ENCODE assay signal across 14 cellular contexts in genomic region chr7:152594801-152595200, GRCh38.
A peak's percentile ranks its signal among the peaks of the same experiment; 100 is the strongest.
DNase-seq lines count a peak whose midpoint lies in the region; ATAC-seq and TF ChIP-seq lines count a peak whose summit lies in the region.
"Had no signal": no experiment of that assay in that cellular context is flagged by ENCODE, and none has a peak within 500 bp of the region (broad histone marks: within the 10 kb centered on the region; RNA-seq: fewer than 3 reads in every experiment).

No MANE protein-coding gene starts in this region.

- H3K9ac ChIP-seq in mesenchymal stem cell (ENCODE audit: low read length), result no peak overlapping the region
- H3K9ac ChIP-seq: BLaER1 treated with 17β-estradiol and CSF1 and Interleukin-3, amounts not matched to agents 10 nM and 100 nM had no signal

- H3K23ac ChIP-seq in mesenchymal stem cell (ENCODE audit: low read length in 2 of 2), result no peak overlapping the region

- no peak overlapping the region for H3K4me3 Mint-ChIP-seq in T-cell
- H3K4me3 Mint-ChIP-seq: CD4-positive, CD25-positive, alpha-beta regulatory T cell; HFFc6 had no signal

- ATAC-seq in sciatic nerve, result no peak
- ATAC-seq in T-cell (replicated peaks in 1 of 4), result no peak
- ATAC-seq in GM18868 (IDR thresholded peaks at IDR 0.05; ENCODE audit: unreplicated experiment), result no peak
- ATAC-seq: HepG2 had no signal

- no peak overlapping the region for H3K4me3 ChIP-seq in GM12865 (ENCODE audit: low read depth, low read length)
- H3K4me3 ChIP-seq in mesenchymal stem cell (ENCODE audit: insufficient read depth in 1 of 2, low read depth in 1 of 2, low read length in 2 of 2), result no peak overlapping the region
- H3K4me3 ChIP-seq: BLaER1 treated with 17β-estradiol and CSF1 and Interleukin-3, amounts not matched to agents 10 nM and 100 nM; HAP-1 had no signal

- H3K4me1 Mint-ChIP-seq in T-cell, result no peaks in the 10 kb centered on the region

- no peak overlapping the region for H4K8ac ChIP-seq in mesenchymal stem cell (ENCODE audit: low read length)

- no peaks in the 10 kb centered on the region for H3K79me1 ChIP-seq in mesenchymal stem cell (replicated peaks; ENCODE audit: low read length, poor library complexity, severe bottlenecking)

- no peak overlapping the region for H3K27ac Mint-ChIP-seq in T-cell
- H3K27ac Mint-ChIP-seq: CD4-positive, CD25-positive, alpha-beta regulatory T cell; HFFc6 had no signal

- no peak overlapping the region for H2AK5ac ChIP-seq in mesenchymal stem cell (ENCODE audit: low read length, severe bottlenecking)

- POLR2A ChIA-PET in T-cell (lab: Charles Lee), result interaction anchor here in 1 of 2 donors (0.7 kb wide), 1 partner anchor 46 kb away, joined by 4 read pairs; no protein-coding TSS in a partner anchor

- no peaks in the 10 kb centered on the region for H3K27me3 ChIP-seq in mesenchymal stem cell (ENCODE audit: control insufficient read depth in 1 of 2, insufficient read depth in 1 of 2, low read length in 2 of 2)
- H3K27me3 ChIP-seq: BLaER1 treated with 17β-estradiol and CSF1 and Interleukin-3, amounts not matched to agents 10 nM and 100 nM had no signal

- H3K4ac ChIP-seq in mesenchymal stem cell (ENCODE audit: low read depth in 1 of 2, low read length in 2 of 2), result no peak overlapping the region

- no peak overlapping the region for H2BK5ac ChIP-seq in mesenchymal stem cell (ENCODE audit: low read depth, low read length, poor library complexity, severe bottlenecking)

- H3K4me2 ChIP-seq in mesenchymal stem cell (ENCODE audit: low read length, poor library complexity, severe bottlenecking), result no peak overlapping the region

- no peak overlapping the region for H2BK120ac ChIP-seq in mesenchymal stem cell (ENCODE audit: low read depth, low read length)

- no peak overlapping the region for H3K18ac ChIP-seq in mesenchymal stem cell (ENCODE audit: low read depth in 1 of 2, low read length in 2 of 2)

- WGBS in mesenchymal stem cell, result 94% methylated on average over 8 of the region's 9 CpGs

- DNase-seq in D341Med (ENCODE audit: low spot score) (peak; percentile 13), GM12865 (ENCODE audit: low read depth) (peak; percentile 41), mesenchymal stem cell (no peak), sciatic nerve (ENCODE audit: low spot score) (peak; percentile 26), kidney glomerular epithelial cell (lab: John Stamatoyannopoulos, UW) (no peak), T-cell (no peak)
- DNase-seq: ACHN; CD4-positive, CD25-positive, alpha-beta regulatory T cell; DMS 273 treated with DMSO at 0.1 percent for 48 hours; HFFc6 had no signal

- H3K14ac ChIP-seq in mesenchymal stem cell (ENCODE audit: low read length in 2 of 2), result no peak overlapping the region

- peak overlapping the region; percentile 15 for H4K91ac ChIP-seq in mesenchymal stem cell (ENCODE audit: low read length)

- no peaks in the 10 kb centered on the region for H3K9me3 ChIP-seq in mesenchymal stem cell (ENCODE audit: control insufficient read depth, low read length)
- H3K9me3 ChIP-seq: BLaER1 treated with 17β-estradiol and CSF1 and Interleukin-3, amounts not matched to agents 10 nM and 100 nM; HAP-1 had no signal

- no peaks in the 10 kb centered on the region for H3K27me3 Mint-ChIP-seq in T-cell

- H2BK15ac ChIP-seq in mesenchymal stem cell (ENCODE audit: low read depth, poor library complexity, severe bottlenecking), result no peak overlapping the region

- intact Hi-C loops in sciatic nerve (cut with DNase I), result no loop called here

- CTCF ChIA-PET in T-cell (lab: Charles Lee), result interaction anchor here in 1 of 2 donors (0.6 kb wide), 1 partner anchor 17 kb away, joined by 5 read pairs; no protein-coding TSS in a partner anchor

- no peaks in the 10 kb centered on the region for H3K9me3 Mint-ChIP-seq in T-cell
- H3K9me3 Mint-ChIP-seq: CD4-positive, CD25-positive, alpha-beta regulatory T cell had no signal

- no peak overlapping the region for H3K27ac ChIP-seq in mesenchymal stem cell (ENCODE audit: low read length, poor library complexity, severe bottlenecking)
- H3K27ac ChIP-seq: BLaER1 treated with 17β-estradiol and CSF1 and Interleukin-3, amounts not matched to agents 10 nM and 100 nM had no signal

- H3K36me3 ChIP-seq in mesenchymal stem cell (ENCODE audit: control insufficient read depth in 1 of 2, insufficient read depth in 2 of 2, low read depth in 1 of 2, low read length in 2 of 2), result no peaks in the 10 kb centered on the region
- H3K36me3 ChIP-seq: BLaER1 treated with 17β-estradiol and CSF1 and Interleukin-3, amounts not matched to agents 10 nM and 100 nM; HAP-1 had no signal

- no peak for TF ChIP-seq CTCF in GM12865 (IDR thresholded peaks at IDR 0.05; ENCODE audit: insufficient read depth, low read depth, low read length, missing control alignments)

- no peaks in the 10 kb centered on the region for H3K4me1 ChIP-seq in mesenchymal stem cell (ENCODE audit: control insufficient read depth, insufficient read depth, low read depth, low read length)
- H3K4me1 ChIP-seq: HAP-1 had no signal

- no peak overlapping the region for H2BK12ac ChIP-seq in mesenchymal stem cell (ENCODE audit: low read length in 2 of 2)

- no peaks in the 10 kb centered on the region for H3K36me3 Mint-ChIP-seq in T-cell
- H3K36me3 Mint-ChIP-seq: CD4-positive, CD25-positive, alpha-beta regulatory T cell had no signal

- no peak overlapping the region for H2AFZ ChIP-seq in mesenchymal stem cell (ENCODE audit: low read depth, low read length)

Comparison
In these comparisons a context has a peak if more than half of its experiments do, and no peak if none do; other contexts are left out.
1. DNase-seq: peak in D341Med (single experiment), GM12865 (single experiment) and sciatic nerve (single experiment); none in mesenchymal stem cell (single experiment), kidney glomerular epithelial cell (single experiment) and T-cell (0 of 34).